1 cellular context compared by ENCODE assay signal in the genomic region with DNA sequence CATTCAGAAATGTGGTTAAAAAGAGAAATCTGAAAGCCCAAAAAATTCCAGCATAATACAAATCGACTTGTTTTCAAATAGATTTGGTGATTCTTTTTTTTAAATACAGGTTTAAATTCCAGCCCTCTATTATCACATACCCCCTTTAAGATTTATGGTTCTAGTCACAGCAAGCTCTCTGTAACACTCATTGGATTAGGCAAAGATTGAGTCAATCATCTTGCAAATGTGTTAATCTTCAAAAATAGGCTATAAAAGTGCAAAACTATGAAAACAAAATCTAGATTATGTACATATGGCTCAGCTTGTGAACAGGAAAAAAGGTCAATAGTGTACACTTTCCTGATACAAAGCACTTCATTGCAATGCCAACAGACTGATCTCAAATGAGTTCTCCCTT.
TF ChIP-seq lines count a peak whose summit lies in the region.

No MANE protein-coding gene starts in this region.

TF ChIP-seq in K562, 482 proteins besides CTCF, POLR2A, EP300 and RAD21 (continued from another document):
- TF ChIP-seq ZBTB11 (CRISPR knock-in tag; IDR thresholded peaks at IDR 0.05), result peak in 1 of 3 experiments; percentile 90; a peak in 1 of 6 replicates
- TF ChIP-seq EWSR1 (IDR thresholded peaks at IDR 0.05; ENCODE audit: borderline replicate concordance, low read depth, partially characterized antibody), result peak; percentile 85
- no peak for TF ChIP-seq PTRF (tag; IDR thresholded peaks at IDR 0.05)
TF ChIP-seq in K562: peak in this region for 3.
